25 cellular contexts compared by ENCODE assay signal in genomic region chr2:240482141-240482540, GRCh38. TPM values are rescaled to one million over a fixed set of nuclear protein-coding genes. Genes with fewer than 3 reads are reported as not detected.
DNase-seq lines count a peak whose midpoint lies in the region; ATAC-seq and TF ChIP-seq lines count a peak whose summit lies in the region.
"Had no signal": no experiment of that assay in that cellular context is flagged by ENCODE, and none has a peak within 500 bp of the region (broad histone marks: within the 10 kb centered on the region; RNA-seq: fewer than 3 reads in every experiment).

No MANE protein-coding gene starts in this region.

- H3K4me1 ChIP-seq in tibial artery (no peaks in the 10 kb centered on the region), neural progenitor cell (no peaks in the 10 kb centered on the region)
- H3K4me1 ChIP-seq: HAP-1, SJSA1, upper lobe of left lung had no signal

- H3K4me3 Mint-ChIP-seq in WTC11 = no peak overlapping the region
- H3K4me3 Mint-ChIP-seq in neural progenitor cell = no peak overlapping the region
- H3K4me3 Mint-ChIP-seq: naive thymus-derived CD8-positive, alpha-beta T cell; stimulated activated effector memory CD8-positive, alpha-beta T cell treated with anti-CD3 and anti-CD28 coated beads, Interleukin-12 subunit alpha, Interleukin-12 subunit beta, amount 100 ng/mL, for 72 hours had no signal

- POLR2A ChIA-PET in WTC11 (lab: Charles Lee) = no interaction called here

- H3F3A ChIP-seq in neural progenitor cell (ENCODE audit: low read depth) = no peaks in the 10 kb centered on the region

- no peaks in the 10 kb centered on the region for H3K79me2 ChIP-seq in neural progenitor cell (ENCODE audit: low read depth)

- H3K36me3 ChIP-seq in tibial artery (peaks cover 0 to 13% (median 8%) of the 10 kb centered on the region in 3 donors), neural progenitor cell (no peaks in the 10 kb centered on the region)
- H3K36me3 ChIP-seq: HAP-1, ovary, SJSA1, upper lobe of left lung had no signal

- H3K9me3 Mint-ChIP-seq in WTC11 (peaks cover 12% of the 10 kb centered on the region), neural progenitor cell (peaks cover 3% of the 10 kb centered on the region)

- no peaks in the 10 kb centered on the region for H4K20me1 ChIP-seq in neural progenitor cell (ENCODE audit: low read depth)

- H3K4me1 Mint-ChIP-seq in WTC11 (no peaks in the 10 kb centered on the region), neural progenitor cell (peaks cover 5% of the 10 kb centered on the region)
- H3K4me1 Mint-ChIP-seq: stimulated activated effector memory CD8-positive, alpha-beta T cell treated with anti-CD3 and anti-CD28 coated beads, Interleukin-12 subunit alpha, Interleukin-12 subunit beta, amount 100 ng/mL, for 72 hours had no signal

- H3K27ac ChIP-seq in tibial artery (no peak overlapping the region), neural progenitor cell (no peak overlapping the region)
- H3K27ac ChIP-seq: ovary, SJSA1, upper lobe of left lung had no signal

- H2AFZ ChIP-seq in neural progenitor cell (replicated peaks) = no peak overlapping the region

- no peak overlapping the region for H3K4me2 ChIP-seq in neural progenitor cell

- H3K36me3 Mint-ChIP-seq in WTC11 = no peaks in the 10 kb centered on the region
- H3K36me3 Mint-ChIP-seq in neural progenitor cell = no peaks in the 10 kb centered on the region

- H3K27ac Mint-ChIP-seq in WTC11 (no peak overlapping the region), neural progenitor cell (no peak overlapping the region)
- H3K27ac Mint-ChIP-seq: naive thymus-derived CD8-positive, alpha-beta T cell; stimulated activated effector memory CD8-positive, alpha-beta T cell treated with anti-CD3 and anti-CD28 coated beads, Interleukin-12 subunit alpha, Interleukin-12 subunit beta, amount 100 ng/mL, for 72 hours had no signal

- DNase-seq in Right ventricle myocardium superior = peak; percentile 26
- DNase-seq in left ventricle myocardium superior = no peak
- peak; percentile 9 for DNase-seq in WTC11 (ENCODE audit: low spot score)
- peak; percentile 4 for DNase-seq in iPS-NIHi7 (ENCODE audit: extremely low spot score)
- DNase-seq in tibial artery = peak; percentile 10 to 29
- no peak for DNase-seq in neural progenitor cell (ENCODE audit: low spot score)
- DNase-seq: activated gamma-delta T cell treated with Interleukin-2 at 50 U/mL for 16 hours; C1 segment of cervical spinal cord; central memory CD4-positive, alpha-beta T cell; COR-L47; dermis blood vessel endothelial cell; DMS53; naive thymus-derived CD8-positive, alpha-beta T cell; NCI-H1105; NCI-H2029; NCI-H226; NCI-H69; substantia nigra; T-helper 1 cell had no signal

- H3K27me3 ChIP-seq in tibial artery (no peaks in the 10 kb centered on the region), neural progenitor cell (no peaks in the 10 kb centered on the region)
- H3K27me3 ChIP-seq: ovary, SJSA1, upper lobe of left lung had no signal

- intact Hi-C loops in Right ventricle myocardium superior (cut with DNase I) = no loop called here
- intact Hi-C loops in left ventricle myocardium superior (cut with micrococcal nuclease) = no loop called here
- intact Hi-C loops in tibial artery (cut with DNase I; ENCODE audit: low total_unique reads) = no loop called here

- ATAC-seq in Right ventricle myocardium superior (ENCODE audit: poor library complexity) (no peak), left ventricle myocardium superior (no peak), WTC11 (no peak), GM18909 (IDR thresholded peaks at IDR 0.05; ENCODE audit: poor library complexity, unreplicated experiment) (no peak)
- ATAC-seq: naive thymus-derived CD8-positive, alpha-beta T cell; stimulated activated effector memory CD8-positive, alpha-beta T cell treated with anti-CD3 and anti-CD28 coated beads, Interleukin-12 subunit alpha, Interleukin-12 subunit beta, amount 100 ng/mL, for 72 hours had no signal

- H3K4me3 ChIP-seq in tibial artery = no peak overlapping the region
- no peak overlapping the region for H3K4me3 ChIP-seq in neural progenitor cell
- H3K4me3 ChIP-seq: HAP-1, ovary, SJSA1, upper lobe of left lung had no signal

- peaks cover 0 to 31% (median 10%) of the 10 kb centered on the region in 3 donors for H3K9me3 ChIP-seq in tibial artery
- no peaks in the 10 kb centered on the region for H3K9me3 ChIP-seq in neural progenitor cell (ENCODE audit: low read depth)
- H3K9me3 ChIP-seq: HAP-1, ovary, SJSA1 had no signal

- H3K27me3 Mint-ChIP-seq in WTC11 (ENCODE audit: low read depth) = peaks cover 33% of the 10 kb centered on the region
- H3K27me3 Mint-ChIP-seq in neural progenitor cell (ENCODE audit: insufficient read depth, low read depth) = no peaks in the 10 kb centered on the region
- H3K27me3 Mint-ChIP-seq: naive thymus-derived CD8-positive, alpha-beta T cell had no signal

- H3K9ac ChIP-seq in neural progenitor cell = no peak overlapping the region

- CTCF ChIA-PET in WTC11 (lab: Charles Lee) = no interaction called here

- TF ChIP-seq CTCF in WTC11 (IDR thresholded peaks at IDR 0.05) (no peak), tibial artery (IDR thresholded peaks at IDR 0.05) (no peak), neural progenitor cell (IDR thresholded peaks at IDR 0.05) (no peak)

TF ChIP-seq in WTC11, 78 proteins besides CTCF, POLR2A, EP300 and RAD21:
- TF ChIP-seq TEAD4 (CRISPR knock-in tag; IDR thresholded peaks at IDR 0.05) (no peak), ZNF396 (CRISPR knock-in tag; IDR thresholded peaks at IDR 0.05; ENCODE audit: borderline replicate concordance) (no peak)

RNA-seq across cellular contexts. Expression of gene GPC1, which starts 46.7 kb away (rescaled TPM):
- total RNA-seq in Right ventricle myocardium superior (154 TPM), left ventricle myocardium superior (177 TPM), WTC11 (2021) (37.2 to 41.5 TPM (median 40.4 TPM) in 3 replicates), neural progenitor cell (ENCODE audit: low replicate concordance) (14.2 and 65.0 TPM in 2 replicates)

Comparison
In these comparisons a context has a peak if more than half of its experiments do, and no peak if none do; other contexts are left out.
1. DNase-seq: peak in Right ventricle myocardium superior (single experiment), WTC11 (single experiment), iPS-NIHi7 (single experiment) and tibial artery (2 of 2); none in left ventricle myocardium superior (single experiment) and neural progenitor cell (single experiment).